Comparison of ENCODE assay signal across 8 cellular contexts in the genomic region with DNA sequence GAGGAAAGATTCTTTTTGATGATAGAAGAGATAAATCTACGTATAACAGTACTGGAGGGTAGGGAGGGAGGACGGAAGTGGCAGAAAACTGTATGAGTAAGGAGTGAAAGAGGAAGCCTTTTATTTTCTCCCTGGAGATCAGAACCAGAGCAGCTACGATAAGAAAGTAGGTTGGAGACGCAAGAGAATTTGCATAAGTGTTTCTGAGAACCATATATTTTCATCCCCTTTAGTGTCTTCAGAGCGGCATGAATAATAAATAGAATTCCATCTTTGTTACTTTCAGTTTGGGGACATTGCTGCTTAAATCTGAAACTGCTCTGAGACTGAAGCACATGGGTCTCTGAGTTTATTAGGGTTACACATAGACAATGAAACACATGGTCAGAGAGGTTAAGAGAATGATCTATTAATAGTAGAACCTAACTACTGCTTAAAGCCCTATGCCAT.
A peak's percentile ranks its signal among the peaks of the same experiment; 100 is the strongest.
DNase-seq lines count a peak whose midpoint lies in the region; ATAC-seq and TF ChIP-seq lines count a peak whose summit lies in the region.

No MANE protein-coding gene starts in this region.

- H3K4me1 ChIP-seq in OCI-LY7 (ENCODE audit: insufficient read depth, low read length, poor library complexity, severe bottlenecking), result peaks cover 4% of the 10 kb centered on the region

- CTCF ChIA-PET in OCI-LY7 (lab: Charles Lee; ENCODE audit: unreplicated experiment), result no interaction called here

- peak overlapping the region; percentile 60; the same call in 1 of the 2 replicates for H2AFZ ChIP-seq in OCI-LY7 (ENCODE audit: low read length)

- H3K4me3 Mint-ChIP-seq in memory B cell, result peak overlapping the region; percentile 44

- no peaks in the 10 kb centered on the region for H3K36me3 ChIP-seq in OCI-LY7 (ENCODE audit: insufficient read depth, low read length)

- peak overlapping the region; percentile 32 for H3K4me3 ChIP-seq in OCI-LY7 (ENCODE audit: low read depth, low read length, poor library complexity, severe bottlenecking)

- no TSS peak for BruUV-seq in OCI-LY7 (replicated peaks; lab: Mats Ljungman, UMichigan)

- H3K4me2 ChIP-seq in OCI-LY7 (ENCODE audit: low read length), result peak overlapping the region; percentile 47

- H3K27ac ChIP-seq in OCI-LY7 (ENCODE audit: low read depth, low read length, poor library complexity, severe bottlenecking), result no peak overlapping the region

- peak; percentile 76 for ATAC-seq in HG02798 (IDR thresholded peaks at IDR 0.05; ENCODE audit: poor library complexity, unreplicated experiment)
- ATAC-seq in memory B cell (ENCODE audit: low read depth), result peak; percentile 70

- POLR2A ChIA-PET in OCI-LY7 (lab: Charles Lee), result no interaction called here

- H3K9me3 Mint-ChIP-seq in memory B cell, result no peaks in the 10 kb centered on the region

- H3K9me3 ChIP-seq in OCI-LY7 (ENCODE audit: low read length), result no peaks in the 10 kb centered on the region

- no peaks in the 10 kb centered on the region for H4K20me1 ChIP-seq in OCI-LY7 (ENCODE audit: insufficient read depth, low read length)

- DNase-seq in activated CD4-positive, alpha-beta T cell treated with anti-CD3 and anti-CD28 coated beads for 48 hours, result peak; percentile 24
- no peak for DNase-seq in activated CD4-positive, alpha-beta T cell treated with anti-CD3 and anti-CD28 coated beads, Interleukin-2, amount 50 U/mL, for 4 hours
- peak; percentile 15 for DNase-seq in OCI-LY7 (ENCODE audit: low spot score)
- DNase-seq in memory B cell (ENCODE audit: low spot score in 2 of 2), result no peak
- DNase-seq in NCI-H82 (lab: John Stamatoyannopoulos, UW), result no peak
- DNase-seq in glomerular visceral epithelial cell (ENCODE audit: extremely low spot score), result no peak
- no peak for DNase-seq in AG20443 (ENCODE audit: low spot score)

- peaks cover 3% of the 10 kb centered on the region for H3K27me3 Mint-ChIP-seq in memory B cell

- H3K36me3 Mint-ChIP-seq in memory B cell, result no peaks in the 10 kb centered on the region

- H3K9me2 ChIP-seq in OCI-LY7 (ENCODE audit: insufficient read depth, low read length), result no peaks in the 10 kb centered on the region

- no peak for TF ChIP-seq CTCF in OCI-LY7 (conservative IDR thresholded peaks at IDR 0.05; ENCODE audit: low read length)

- H3K4me1 Mint-ChIP-seq in memory B cell, result peaks cover 5% of the 10 kb centered on the region

- no peaks in the 10 kb centered on the region for H3K79me2 ChIP-seq in OCI-LY7 (ENCODE audit: insufficient read depth, low read depth, low read length)

- H3K27ac Mint-ChIP-seq in memory B cell, result no peak overlapping the region

- intact Hi-C loops in OCI-LY7 (cut with micrococcal nuclease; ENCODE audit: unreplicated experiment), result no loop called here

Comparison
In these comparisons a context has a peak if more than half of its experiments do, and no peak if none do; other contexts are left out.
1. DNase-seq: peak in activated CD4-positive, alpha-beta T cell treated with anti-CD3 and anti-CD28 coated beads for 48 hours (single experiment) and OCI-LY7 (single experiment); none in activated CD4-positive, alpha-beta T cell treated with anti-CD3 and anti-CD28 coated beads, Interleukin-2, amount 50 U/mL, for 4 hours (0 of 2), memory B cell (0 of 2), NCI-H82 (single experiment), glomerular visceral epithelial cell (single experiment) and AG20443 (single experiment).